ENCODE assay signal across 17 cellular contexts in the genomic region with DNA sequence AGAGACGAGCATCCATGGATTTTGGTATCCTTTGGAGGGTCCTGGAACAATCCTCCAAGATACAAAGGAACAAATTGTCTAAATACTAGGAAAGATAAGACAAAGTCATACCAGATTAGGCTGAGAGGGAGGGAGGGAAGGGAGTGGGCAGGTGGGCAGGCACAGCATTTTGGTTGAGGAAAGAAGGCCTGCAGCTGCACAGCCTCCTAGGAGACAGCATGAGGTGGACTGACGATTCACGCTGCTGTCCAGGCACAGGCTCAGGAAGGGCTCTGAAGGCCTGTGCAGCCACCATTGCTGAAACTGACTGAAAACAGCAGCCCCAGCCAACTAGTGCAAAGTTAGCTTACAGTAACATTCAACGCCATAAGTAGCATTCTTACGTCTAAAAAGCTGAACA.
A peak's percentile ranks its signal among the peaks of the same experiment; 100 is the strongest.
DNase-seq lines count a peak whose midpoint lies in the region; TF ChIP-seq lines count a peak whose summit lies in the region.
"Had no signal": no experiment of that assay in that cellular context is flagged by ENCODE, and none has a peak within 500 bp of the region (broad histone marks: within the 10 kb centered on the region; RNA-seq: fewer than 3 reads in every experiment).

No MANE protein-coding gene starts in this region.

- H3K23me2 ChIP-seq in H9 (ENCODE audit: insufficient read length, low read depth, low read length, poor library complexity, severe bottlenecking): no peaks in the 10 kb centered on the region

- H3K27ac ChIP-seq in H9 (ENCODE audit: insufficient read length, low read depth, low read length) (no peak overlapping the region), hepatocyte (peak overlapping the region; percentile 58), sigmoid colon (peak overlapping the region in 3 of 4 donors; percentile 7 to 58 (median 26))
- H3K27ac ChIP-seq: A549, C4-2B, HL-60 had no signal

- H2BK12ac ChIP-seq in H9 (ENCODE audit: insufficient read length, low read depth, low read length): no peak overlapping the region

- no peaks in the 10 kb centered on the region for H3K9me2 ChIP-seq in hepatocyte (replicated peaks; ENCODE audit: insufficient read depth)

- no peak overlapping the region for H3K9ac ChIP-seq in H9 (ENCODE audit: extremely low read depth, insufficient read length, low read length)

- H3K27me3 Mint-ChIP-seq in Calu3 (ENCODE audit: unreplicated experiment) (no peaks in the 10 kb centered on the region), H9 (ENCODE audit: low read depth) (no peaks in the 10 kb centered on the region; the same call in 1 of the 2 replicates)
- H3K27me3 Mint-ChIP-seq: CD4-positive, alpha-beta memory T cell had no signal

- no peak overlapping the region for H3K4me3 Mint-ChIP-seq in Calu3 (ENCODE audit: low read depth, unreplicated experiment)
- H3K4me3 Mint-ChIP-seq in H9: no peak overlapping the region
- H3K4me3 Mint-ChIP-seq: HFFc6 had no signal

- no peak for TF ChIP-seq POLR2A in sigmoid colon (IDR thresholded peaks at IDR 0.05)

- H4K8ac ChIP-seq in H9 (replicated peaks; ENCODE audit: insufficient read length, low read depth, low read length): no peak overlapping the region

- H3K4me1 ChIP-seq in H9 (ENCODE audit: insufficient read depth, low read length) (peaks cover 16% of the 10 kb centered on the region), hepatocyte (ENCODE audit: insufficient read depth) (peaks cover 64% of the 10 kb centered on the region), sigmoid colon (peaks cover 0 to 82% (median 77%) of the 10 kb centered on the region in 4 donors)

- H3K23ac ChIP-seq in H9 (ENCODE audit: insufficient read length, low read depth, low read length): no peak overlapping the region

- no peak overlapping the region for H3K4me3 ChIP-seq in hepatocyte
- no peak overlapping the region for H3K4me3 ChIP-seq in sigmoid colon
- H3K4me3 ChIP-seq: A549 had no signal

- no peak overlapping the region for H3K18ac ChIP-seq in H9 (ENCODE audit: insufficient read length, low read depth, low read length)

- H3K79me1 ChIP-seq in H9 (ENCODE audit: insufficient read depth, low read depth, low read length, poor library complexity, severe bottlenecking): peaks cover 11% of the 10 kb centered on the region

- no peaks in the 10 kb centered on the region for H3K36me3 ChIP-seq in hepatocyte (replicated peaks; ENCODE audit: insufficient read depth, low read depth)
- no peaks in the 10 kb centered on the region for H3K36me3 ChIP-seq in sigmoid colon

- H2BK20ac ChIP-seq in H9 (ENCODE audit: low read depth, low read length, poor library complexity, severe bottlenecking): no peak overlapping the region

- intact Hi-C loops in Calu3 (cut with micrococcal nuclease; ENCODE audit: unreplicated experiment) (no loop called here), sigmoid colon (cut with DNase I) (no loop called here)

- peaks cover 85% of the 10 kb centered on the region for H3K36me3 Mint-ChIP-seq in Calu3 (ENCODE audit: insufficient read depth, unreplicated experiment)
- peaks cover 0 to 9% (median 0%) of the 10 kb centered on the region in 3 experiments; a peak in 1 of 7 replicates for H3K36me3 Mint-ChIP-seq in H9 (ENCODE audit: insufficient read depth in 1 of 3, low read depth in 3 of 3)

- no peak overlapping the region for H3K4ac ChIP-seq in H9 (ENCODE audit: low read depth, low read length)

- TF ChIP-seq CTCF in Calu3 (IDR thresholded peaks at IDR 0.05; ENCODE audit: unreplicated experiment) (no peak), H9 (conservative IDR thresholded peaks at IDR 0.05) (no peak), hepatocyte (IDR thresholded peaks at IDR 0.05; ENCODE audit: poor library complexity) (no peak), sigmoid colon (IDR thresholded peaks at IDR 0.05) (no peak)

- WGBS in H9 (ENCODE audit: extremely low coverage, insufficient read length, low lambda C conversion rate): no CpG with 5 or more reads among the region's 5 CpGs
- 79% methylated on average over 5 of the region's 5 CpGs for WGBS in hepatocyte (ENCODE audit: low lambda C conversion rate, missing lambda C conversion rate)
- WGBS in sigmoid colon, 2 donors: 79 to 92% methylated on average over 5 of the region's 5 CpGs

- H3K14ac ChIP-seq in H9 (ENCODE audit: insufficient read depth, low read length): no peak overlapping the region

- H4K20me1 ChIP-seq in H9 (ENCODE audit: control insufficient read depth, insufficient read depth, insufficient read length): no peaks in the 10 kb centered on the region
- H4K20me1 ChIP-seq in hepatocyte (ENCODE audit: insufficient read depth, poor library complexity, severe bottlenecking): peaks cover 23% of the 10 kb centered on the region

- no peak for DNase-seq in Calu3
- DNase-seq in H9: peak; percentile 20
- DNase-seq in hepatocyte (ENCODE audit: low spot score): no peak
- DNase-seq in sigmoid colon: no peak
- no peak for DNase-seq in NCI-H146 treated with DMSO at 0.1 percent for 48 hours (lab: John Stamatoyannopoulos, UW; ENCODE audit: unreplicated experiment)
- DNase-seq in superior temporal gyrus (ENCODE audit: extremely low spot score): no peak
- DNase-seq in activated CD4-positive, CD25-positive, alpha-beta regulatory T cell (lab: John Stamatoyannopoulos, UW): no peak
- DNase-seq: BE2C; CD4-positive, alpha-beta memory T cell; DMS153; DND-41; GDM1; HCEC 1CT; HFFc6 had no signal

- peaks cover 94% of the 10 kb centered on the region for H3K4me1 Mint-ChIP-seq in Calu3 (ENCODE audit: low read depth, unreplicated experiment)
- peaks cover 55 to 60% of the 10 kb centered on the region in 2 experiments for H3K4me1 Mint-ChIP-seq in H9

- H2BK120ac ChIP-seq in H9 (ENCODE audit: low read depth, low read length, poor library complexity, severe bottlenecking): no peak overlapping the region

- no peak overlapping the region for H2BK15ac ChIP-seq in H9 (ENCODE audit: low read depth, low read length)

- no peak overlapping the region for H4K5ac ChIP-seq in H9 (ENCODE audit: insufficient read length, low read depth, low read length)

- no peak overlapping the region for H2BK5ac ChIP-seq in H9 (ENCODE audit: insufficient read length, low read length)

- H3K56ac ChIP-seq in H9 (ENCODE audit: insufficient read length, low read depth, low read length): no peak overlapping the region

- H3K9me3 Mint-ChIP-seq in Calu3 (ENCODE audit: low read depth, unreplicated experiment): peaks cover 7% of the 10 kb centered on the region
- no peaks in the 10 kb centered on the region; a peak in 1 of 5 replicates for H3K9me3 Mint-ChIP-seq in H9
- H3K9me3 Mint-ChIP-seq: CD4-positive, alpha-beta memory T cell; HFFc6 had no signal

- H4K91ac ChIP-seq in H9 (ENCODE audit: insufficient read length, low read depth, low read length): no peak overlapping the region

- H3K9me3 ChIP-seq in H9 (ENCODE audit: control insufficient read depth, low read depth, low read length) (no peaks in the 10 kb centered on the region), hepatocyte (ENCODE audit: low read depth) (no peaks in the 10 kb centered on the region), sigmoid colon (no peaks in the 10 kb centered on the region)
- H3K9me3 ChIP-seq: A549, BE2C had no signal

- no peak overlapping the region for H2AFZ ChIP-seq in H9 (ENCODE audit: low read length)
- H2AFZ ChIP-seq in hepatocyte: no peak overlapping the region

- no peak overlapping the region for H2AK5ac ChIP-seq in H9 (ENCODE audit: insufficient read length, low read length)

- CTCF ChIA-PET in Calu3 (lab: Charles Lee): no interaction called here

- H3K27me3 ChIP-seq in H9 (ENCODE audit: insufficient read depth, low read length) (no peaks in the 10 kb centered on the region), hepatocyte (no peaks in the 10 kb centered on the region), sigmoid colon (no peaks in the 10 kb centered on the region)
- H3K27me3 ChIP-seq: BE2C had no signal

- BruUV-seq in Calu3 (replicated peaks; lab: Mats Ljungman, UMichigan): no TSS peak

- H3K27ac Mint-ChIP-seq in Calu3 (ENCODE audit: unreplicated experiment): peak overlapping the region; percentile 93
- H3K27ac Mint-ChIP-seq in H9: peak overlapping the region in 1 of 3 experiments; percentile 58; a peak in 2 of 7 replicates
- H3K27ac Mint-ChIP-seq: HFFc6 had no signal

- no peak overlapping the region for H3T11ph ChIP-seq in H9 (ENCODE audit: low read length)

- H3K4me2 ChIP-seq in H9 (ENCODE audit: insufficient read depth, insufficient read length, low read length) (no peak overlapping the region), hepatocyte (no peak overlapping the region)

- peaks cover 15% of the 10 kb centered on the region; the same call in 1 of the 2 replicates for H3K79me2 ChIP-seq in H9 (ENCODE audit: insufficient read depth, low read length)
- peaks cover 97% of the 10 kb centered on the region for H3K79me2 ChIP-seq in hepatocyte

- TF ChIP-seq EP300 in sigmoid colon (IDR thresholded peaks at IDR 0.05): no peak
